In the genomic region with DNA sequence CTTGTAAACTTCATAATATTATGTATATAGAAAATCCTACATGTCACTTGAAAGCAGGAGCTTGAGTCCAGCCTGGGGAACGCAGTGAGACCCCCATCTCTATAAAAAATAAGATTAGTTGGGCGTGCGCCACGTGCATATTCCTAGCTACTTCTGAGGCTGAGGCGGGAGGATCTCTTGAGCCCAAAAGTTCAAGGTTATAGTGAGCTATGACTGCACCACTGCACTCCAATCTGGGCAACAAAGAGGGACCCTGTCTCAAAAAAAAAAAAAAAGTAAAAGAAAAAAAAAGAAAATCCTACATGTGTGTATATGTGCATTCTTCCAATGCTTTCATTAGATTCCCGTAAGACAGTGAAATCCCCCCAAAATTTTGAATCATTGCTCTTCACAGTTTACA, we compare ENCODE assay signal across 9 cellular contexts. TPM values are rescaled to one million over a fixed set of nuclear protein-coding genes. Genes with fewer than 3 reads are reported as not detected.
DNase-seq lines count a peak whose midpoint lies in the region; ATAC-seq, FAIRE-seq and TF ChIP-seq lines count a peak whose summit lies in the region.
"Had no signal": no experiment of that assay in that cellular context is flagged by ENCODE, and none has a peak within 500 bp of the region (broad histone marks: within the 10 kb centered on the region; RNA-seq: fewer than 3 reads in every experiment).

No MANE protein-coding gene starts in this region.

- peaks cover 81% of the 10 kb centered on the region for H3K79me2 ChIP-seq in SK-N-SH (ENCODE audit: insufficient read depth)
- peaks cover 73% of the 10 kb centered on the region for H3K79me2 ChIP-seq in smooth muscle cell (ENCODE audit: low read depth)

- H3K9me3 ChIP-seq in SK-N-SH (no peaks in the 10 kb centered on the region), WERI-Rb-1 (ENCODE audit: severe bottlenecking) (no peaks in the 10 kb centered on the region), smooth muscle cell (replicated peaks; ENCODE audit: low read depth) (no peaks in the 10 kb centered on the region)

- FAIRE-seq in GM12891 (lab: Jason Lieb, UNC), result no peak

- H2AFZ ChIP-seq in SK-N-SH (ENCODE audit: low read depth) (no peak overlapping the region), smooth muscle cell (ENCODE audit: low read depth) (no peak overlapping the region)

- WGBS in SK-N-SH (ENCODE audit: low lambda C conversion rate), result 57% methylated on average over 6 of the region's 6 CpGs
- WGBS in smooth muscle cell (ENCODE audit: low lambda C conversion rate), result 45% methylated on average over 6 of the region's 6 CpGs

- H3K4me2 ChIP-seq in SK-N-SH (peak overlapping the region; percentile 90), smooth muscle cell (peak overlapping the region; percentile 96)

- H3K27ac ChIP-seq in SK-N-SH (ENCODE audit: low read depth in 2 of 2, low read length in 1 of 2) (peak overlapping the region in 1 of 2 experiments; percentile 99; a peak in 1 of 4 replicates), WERI-Rb-1 (no peak overlapping the region), smooth muscle cell (ENCODE audit: low read depth) (peak overlapping the region; percentile 100)

- H3K4me3 ChIP-seq in SK-N-SH (ENCODE audit: low read depth in 2 of 2, low read length in 1 of 2) (peak overlapping the region; percentile 82 to 94), WERI-Rb-1 (ENCODE audit: low read depth, low read length) (peak overlapping the region; percentile 100), fibroblast of villous mesenchyme (ENCODE audit: low read depth, low read length) (peak overlapping the region; percentile 94), smooth muscle cell (peak overlapping the region; percentile 99)

- CTCF ChIA-PET in SK-N-SH (lab: Yijun Ruan, JAX), result interaction anchor here (1.2 to 2.0 kb wide), 2 partner anchors 9 to 167 kb away, joined by 3 to 6 read pairs; no protein-coding TSS in a partner anchor

- H3K4me1 ChIP-seq in SK-N-SH (ENCODE audit: control insufficient read depth in 1 of 2, insufficient read depth in 2 of 2, low read depth in 1 of 2, low read length in 1 of 2) (peaks cover 6 to 8% of the 10 kb centered on the region in 2 experiments; a peak in 3 of 4 replicates), smooth muscle cell (ENCODE audit: low read depth) (peaks cover 44% of the 10 kb centered on the region)

- TF ChIP-seq EP300 in SK-N-SH (IDR thresholded peaks at IDR 0.05; ENCODE audit: borderline replicate concordance in 1 of 2, low read depth in 1 of 2, low read length in 1 of 2), result no peak

- H3F3A ChIP-seq in SK-N-SH (replicated peaks; ENCODE audit: insufficient read depth) (peaks cover 42% of the 10 kb centered on the region), smooth muscle cell (ENCODE audit: low read depth) (peaks cover 12% of the 10 kb centered on the region)

- peaks cover 19 to 40% of the 10 kb centered on the region in 2 experiments for H3K36me3 ChIP-seq in SK-N-SH (replicated peaks in 1 of 2; ENCODE audit: control insufficient read depth in 1 of 2, insufficient read depth in 2 of 2, low read length in 1 of 2)
- H3K36me3 ChIP-seq in WERI-Rb-1, result peaks cover 17% of the 10 kb centered on the region
- H3K36me3 ChIP-seq in smooth muscle cell (ENCODE audit: low read depth), result peaks cover 7% of the 10 kb centered on the region

- POLR2A ChIA-PET in SK-N-SH (lab: Yijun Ruan, JAX), result interaction anchor here (0.6 to 1.5 kb wide), 2 partner anchors 146 to 171 kb away, joined by 5 to 6 read pairs; partner anchors contain the start of gene COPS4

- no peak for ATAC-seq in SK-N-SH treated with all-trans-retinoic acid at 6 μM for 48 hours

- H3K9ac ChIP-seq in SK-N-SH, result peak overlapping the region; percentile 99; the same call in 1 of the 2 replicates
- H3K9ac ChIP-seq in smooth muscle cell (ENCODE audit: low read depth), result peak overlapping the region; percentile 100

- no peak for TF ChIP-seq CTCF in SK-N-SH (IDR thresholded peaks at IDR 0.05)
- TF ChIP-seq CTCF in WERI-Rb-1 (IDR thresholded peaks at IDR 0.05; ENCODE audit: low read depth, low read length), result no peak
- no peak for TF ChIP-seq CTCF in fibroblast of villous mesenchyme (IDR thresholded peaks at IDR 0.05; ENCODE audit: insufficient read depth, low read depth, low read length)
- TF ChIP-seq CTCF in smooth muscle cell (IDR thresholded peaks at IDR 0.05; ENCODE audit: borderline replicate concordance, insufficient read depth, poor library complexity, severe bottlenecking), result no peak

- H3K9me2 ChIP-seq in SK-N-SH, result no peaks in the 10 kb centered on the region

- H3K27me3 ChIP-seq in SK-N-SH (ENCODE audit: insufficient read depth), result no peaks in the 10 kb centered on the region
- H3K27me3 ChIP-seq in WERI-Rb-1 (ENCODE audit: insufficient read depth, low read depth, severe bottlenecking), result no peaks in the 10 kb centered on the region
- H3K27me3 ChIP-seq in smooth muscle cell (ENCODE audit: low read depth), result no peaks in the 10 kb centered on the region

- H4K20me1 ChIP-seq in SK-N-SH (ENCODE audit: insufficient read depth) (peaks cover 56% of the 10 kb centered on the region), smooth muscle cell (ENCODE audit: low read depth) (peaks cover 61% of the 10 kb centered on the region)

- TF ChIP-seq POLR2A in GM12891 (IDR thresholded peaks at IDR 0.05; ENCODE audit: low read depth, low read length), result no peak

- DNase-seq in SK-N-SH (no peak), WERI-Rb-1 (no peak), fibroblast of villous mesenchyme (ENCODE audit: low read depth) (no peak), smooth muscle cell (lab: John Stamatoyannopoulos, UW; ENCODE audit: unreplicated experiment) (no peak), GOT3 (lab: John Stamatoyannopoulos, UW) (no peak), T1000 (lab: John Stamatoyannopoulos, UW) (no peak), GM12891 (ENCODE audit: insufficient read length, low spot score) (no peak)
- DNase-seq: stimulated activated CD4-positive, alpha-beta T cell treated with anti-CD3 and anti-CD28 coated beads, Interleukin-2, amount 100 ng/mL, for 48 hours had no signal

- TF ChIP-seq RAD21 in SK-N-SH (IDR thresholded peaks at IDR 0.05; ENCODE audit: low read length), result no peak

TF ChIP-seq in SK-N-SH, 30 proteins besides CTCF, POLR2A, EP300 and RAD21 (continues in another document):
- no peak for TF ChIP-seq TEAD4 (IDR thresholded peaks at IDR 0.05; ENCODE audit: borderline replicate concordance, insufficient read depth)
- TF ChIP-seq FOXJ3 (CRISPR knock-in tag; IDR thresholded peaks at IDR 0.05), result no peak
- no peak for TF ChIP-seq NRF1 (IDR thresholded peaks at IDR 0.05; ENCODE audit: low read depth, low read length)
- TF ChIP-seq RXRA (IDR thresholded peaks at IDR 0.05; ENCODE audit: borderline replicate concordance, low read depth), result no peak
- TF ChIP-seq RCOR1 (IDR thresholded peaks at IDR 0.05; ENCODE audit: low read length), result no peak
- TF ChIP-seq MAX (IDR thresholded peaks at IDR 0.05; ENCODE audit: low read depth), result no peak
- TF ChIP-seq YY1 (IDR thresholded peaks at IDR 0.05; ENCODE audit: low read depth), result no peak
- TF ChIP-seq MXI1 (IDR thresholded peaks at IDR 0.05; ENCODE audit: low read depth, low read length), result no peak

TF ChIP-seq in SK-N-SH treated with all-trans-retinoic acid at 6 μM for 48 hours, 23 proteins besides CTCF, POLR2A, EP300 and RAD21 (continues in another document):
- no peak for TF ChIP-seq ZNF70 (CRISPR knock-in tag; IDR thresholded peaks at IDR 0.05)
- TF ChIP-seq OSR1 (CRISPR knock-in tag; IDR thresholded peaks at IDR 0.05), result no peak
- TF ChIP-seq GLIS3 (CRISPR knock-in tag; IDR thresholded peaks at IDR 0.05), result no peak
- TF ChIP-seq PPARA (CRISPR knock-in tag; IDR thresholded peaks at IDR 0.05; ENCODE audit: borderline replicate concordance), result no peak
- TF ChIP-seq, protein P1, sequence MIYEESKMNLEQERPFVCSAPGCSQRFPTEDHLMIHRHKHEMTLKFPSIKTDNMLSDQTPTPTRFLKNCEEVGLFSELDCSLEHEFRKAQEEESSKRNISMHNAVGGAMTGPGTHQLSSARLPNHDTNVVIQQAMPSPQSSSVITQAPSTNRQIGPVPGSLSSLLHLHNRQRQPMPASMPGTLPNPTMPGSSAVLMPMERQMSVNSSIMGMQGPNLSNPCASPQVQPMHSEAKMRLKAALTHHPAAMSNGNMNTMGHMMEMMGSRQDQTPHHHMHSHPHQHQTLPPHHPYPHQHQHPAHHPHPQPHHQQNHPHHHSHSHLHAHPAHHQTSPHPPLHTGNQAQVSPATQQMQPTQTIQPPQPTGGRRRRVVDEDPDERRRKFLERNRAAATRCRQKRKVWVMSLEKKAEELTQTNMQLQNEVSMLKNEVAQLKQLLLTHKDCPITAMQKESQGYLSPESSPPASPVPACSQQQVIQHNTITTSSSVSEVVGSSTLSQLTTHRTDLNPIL (CRISPR knock-in tag; IDR thresholded peaks at IDR 0.05; ENCODE audit: low read depth), result no peak

TF ChIP-seq in GM12891, 5 proteins besides CTCF, POLR2A, EP300 and RAD21:
- TF ChIP-seq PAX5 (IDR thresholded peaks at IDR 0.05; ENCODE audit: insufficient read depth, low read length, severe bottlenecking), result no peak
- no peak for TF ChIP-seq POU2F2 (IDR thresholded peaks at IDR 0.05; ENCODE audit: low read depth, low read length)
- TF ChIP-seq SPI1 (IDR thresholded peaks at IDR 0.05; ENCODE audit: low read depth, low read length), result no peak
- TF ChIP-seq POLR2AphosphoS5 (IDR thresholded peaks at IDR 0.05; ENCODE audit: low read depth, low read length), result no peak
- TF ChIP-seq TAF1 (IDR thresholded peaks at IDR 0.05; ENCODE audit: low read depth, low read length), result no peak

RNA-seq across cellular contexts. Expression of gene SEC31A, which starts 1.7 kb away (rescaled TPM):
- 147 and 191 TPM in 2 replicates for polyA plus RNA-seq in SK-N-SH (2012; rRNA removed)
- polyA plus RNA-seq in SK-N-SH (2012; cell fraction: cytosol; rRNA removed), result 141 and 148 TPM in 2 replicates
- 118 and 233 TPM in 2 replicates for polyA plus RNA-seq in SK-N-SH (2012; cell fraction: nucleus; rRNA removed)
- total RNA-seq in fibroblast of villous mesenchyme, result 381 and 523 TPM in 2 replicates
- 490 TPM in 2 replicates for total RNA-seq in smooth muscle cell
- polyA plus RNA-seq in smooth muscle cell, result 315 and 339 TPM in 2 replicates
- 96.3 TPM for polyA plus RNA-seq in GM12891 (2012; ENCODE audit: low read depth, missing spikeins)

RNA-seq across cellular contexts. Expression of gene THAP9, which starts 11.2 kb away (rescaled TPM):
- polyA plus RNA-seq in SK-N-SH (2012; rRNA removed) (1.5 and 1.6 TPM in 2 replicates), smooth muscle cell (1.2 and 2.2 TPM in 2 replicates)
- polyA plus RNA-seq in SK-N-SH (2012; cell fraction: cytosol; rRNA removed), result 1.5 and 1.7 TPM in 2 replicates
- 1.2 and 3.7 TPM in 2 replicates for polyA plus RNA-seq in SK-N-SH (2012; cell fraction: nucleus; rRNA removed)
- total RNA-seq in fibroblast of villous mesenchyme (2.3 and 3.9 TPM in 2 replicates), smooth muscle cell (4.4 and 7.8 TPM in 2 replicates)
- 2.4 TPM for polyA plus RNA-seq in GM12891 (2012; ENCODE audit: low read depth, missing spikeins)
